In genomic region chr18:46627136-46627535, GRCh38 we compare ENCODE assay signal across 24 cellular contexts. TPM values are rescaled to one million over a fixed set of nuclear protein-coding genes. Genes with fewer than 3 reads are reported as not detected.
DNase-seq lines count a peak whose midpoint lies in the region; ATAC-seq and TF ChIP-seq lines count a peak whose summit lies in the region.
"Had no signal": no experiment of that assay in that cellular context is flagged by ENCODE, and none has a peak within 500 bp of the region (broad histone marks: within the 10 kb centered on the region; RNA-seq: fewer than 3 reads in every experiment).

No MANE protein-coding gene starts in this region.

- peaks cover 0 to 3% of the 10 kb centered on the region in 2 donors for H3K4me1 ChIP-seq in lung (ENCODE audit: control insufficient read depth in 2 of 2, insufficient read depth in 2 of 2, low read length in 2 of 2)
- H3K4me1 ChIP-seq: A549, BE2C had no signal

- H3K9me3 Mint-ChIP-seq in activated CD8-positive, alpha-beta T cell treated with anti-CD3 and anti-CD28 coated beads, Interleukin-2, amount 10 ng/mL, durations not matched to agents 7 days and 5 days (ENCODE audit: insufficient read depth): no peaks in the 10 kb centered on the region
- H3K9me3 Mint-ChIP-seq in activated CD8-positive, alpha-beta T cell treated with anti-CD3 and anti-CD28 coated beads for 36 hours: no peaks in the 10 kb centered on the region

- no peaks in the 10 kb centered on the region for H3K27me3 ChIP-seq in lung (ENCODE audit: control insufficient read depth, insufficient read depth)
- H3K27me3 ChIP-seq: BE2C, SJSA1 had no signal

- peaks cover 12% of the 10 kb centered on the region for H3K36me3 Mint-ChIP-seq in activated CD8-positive, alpha-beta T cell treated with anti-CD3 and anti-CD28 coated beads, Interleukin-2, amount 10 ng/mL, durations not matched to agents 7 days and 5 days (ENCODE audit: low read depth)
- H3K36me3 Mint-ChIP-seq in activated CD8-positive, alpha-beta T cell treated with anti-CD3 and anti-CD28 coated beads for 36 hours (ENCODE audit: low read depth): no peaks in the 10 kb centered on the region

- no peak for ATAC-seq in activated CD8-positive, alpha-beta T cell treated with anti-CD3 and anti-CD28 coated beads, Interleukin-2, amount 10 ng/mL, durations not matched to agents 7 days and 5 days
- no peak for ATAC-seq in activated CD8-positive, alpha-beta T cell treated with anti-CD3 and anti-CD28 coated beads for 36 hours
- ATAC-seq in lung (ENCODE audit: insufficient read depth, low FRiP score) (no peak), GM19467 (IDR thresholded peaks at IDR 0.05; ENCODE audit: unreplicated experiment) (no peak), HG02981 (IDR thresholded peaks at IDR 0.05; ENCODE audit: unreplicated experiment) (no peak)
- ATAC-seq: A549, GM12878, Right ventricle myocardium inferior had no signal

- CTCF ChIA-PET in activated CD8-positive, alpha-beta T cell treated with anti-CD3 and anti-CD28 coated beads, Interleukin-2, amount 10 ng/mL, durations not matched to agents 7 days and 5 days (lab: Charles Lee): interaction anchor here (0.9 to 1.4 kb wide), 3 partner anchors 10 to 479 kb away, joined by 3 to 4 read pairs (median 4); no protein-coding TSS in a partner anchor
- CTCF ChIA-PET in activated CD8-positive, alpha-beta T cell treated with anti-CD3 and anti-CD28 coated beads for 36 hours (lab: Charles Lee): interaction anchor here (1.0 kb wide), 1 partner anchor 30 kb away, joined by 3 read pairs; the partner anchor contains the start of gene LOXHD1

- peaks cover 60% of the 10 kb centered on the region for H3K4me1 Mint-ChIP-seq in activated CD8-positive, alpha-beta T cell treated with anti-CD3 and anti-CD28 coated beads, Interleukin-2, amount 10 ng/mL, durations not matched to agents 7 days and 5 days (ENCODE audit: low read depth)
- peaks cover 36% of the 10 kb centered on the region for H3K4me1 Mint-ChIP-seq in activated CD8-positive, alpha-beta T cell treated with anti-CD3 and anti-CD28 coated beads for 36 hours (ENCODE audit: low read depth)

- WGBS in lung, 2 donors: 62 to 76% methylated on average over 2 of the region's 2 CpGs

- H3K4me3 ChIP-seq in lung: no peak overlapping the region
- H3K4me3 ChIP-seq: A549, GM12878, GM23248, SJSA1 had no signal

- no peak for TF ChIP-seq CTCF in activated CD8-positive, alpha-beta T cell treated with anti-CD3 and anti-CD28 coated beads for 36 hours (IDR thresholded peaks at IDR 0.05)
- TF ChIP-seq CTCF in lung (IDR thresholded peaks at IDR 0.05; ENCODE audit: control extremely low read depth, extremely low read depth): no peak

- peak; percentile 13 for DNase-seq in activated CD8-positive, alpha-beta T cell treated with anti-CD3 and anti-CD28 coated beads, Interleukin-2, amount 10 ng/mL, durations not matched to agents 7 days and 5 days
- DNase-seq in activated CD8-positive, alpha-beta T cell treated with anti-CD3 and anti-CD28 coated beads for 36 hours: no peak
- DNase-seq in G401 (ENCODE audit: low spot score) (peak; percentile 72), NCI-H69 (lab: John Stamatoyannopoulos, UW) (peak; percentile 70), lung (ENCODE audit: low spot score) (peak; percentile 20), erythroblast (lab: John Stamatoyannopoulos, UW) (no peak)
- DNase-seq: BE2C, DMS79, GM23248, HCEC 1CT, IMR-90, MV-4-11, NCI-H1105 treated with DMSO at 0.1 percent for 48 hours, NCI-H187 treated with DMSO at 0.1 percent for 48 hours, NCI-H2107, NCI-H774 had no signal

- TF ChIP-seq POLR2A in erythroblast (IDR thresholded peaks at IDR 0.05; ENCODE audit: low read length): no peak

- H3K36me3 ChIP-seq in lung (ENCODE audit: control insufficient read depth in 2 of 2, insufficient read depth in 2 of 2, low read length in 2 of 2): no peaks in the 10 kb centered on the region
- H3K36me3 ChIP-seq: BE2C, SJSA1 had no signal

- no peaks in the 10 kb centered on the region for H3K9me3 ChIP-seq in lung (ENCODE audit: control insufficient read depth in 2 of 2, insufficient read depth in 1 of 2, low read length in 1 of 2)
- H3K9me3 ChIP-seq: A549, BE2C, SJSA1 had no signal

- intact Hi-C loops in activated CD8-positive, alpha-beta T cell treated with anti-CD3 and anti-CD28 coated beads for 36 hours (cut with micrococcal nuclease): no loop called here

- H3K27ac Mint-ChIP-seq in activated CD8-positive, alpha-beta T cell treated with anti-CD3 and anti-CD28 coated beads, Interleukin-2, amount 10 ng/mL, durations not matched to agents 7 days and 5 days: no peak overlapping the region
- H3K27ac Mint-ChIP-seq in activated CD8-positive, alpha-beta T cell treated with anti-CD3 and anti-CD28 coated beads for 36 hours: no peak overlapping the region

- POLR2A ChIA-PET in activated CD8-positive, alpha-beta T cell treated with anti-CD3 and anti-CD28 coated beads, Interleukin-2, amount 10 ng/mL, durations not matched to agents 7 days and 5 days (lab: Charles Lee): no interaction called here
- POLR2A ChIA-PET in activated CD8-positive, alpha-beta T cell treated with anti-CD3 and anti-CD28 coated beads for 36 hours (lab: Charles Lee): no interaction called here

- no peak overlapping the region for H3K27ac ChIP-seq in lung (ENCODE audit: low read depth in 1 of 2, low read length in 1 of 2)
- H3K27ac ChIP-seq: A549, GM23248, KMS-11, SJSA1 had no signal

- in situ Hi-C loops in G401 (cut with HindIII; ENCODE audit: low sequenced_read_pairs): no loop called here

- H3K4me3 Mint-ChIP-seq in activated CD8-positive, alpha-beta T cell treated with anti-CD3 and anti-CD28 coated beads, Interleukin-2, amount 10 ng/mL, durations not matched to agents 7 days and 5 days: no peak overlapping the region
- H3K4me3 Mint-ChIP-seq in activated CD8-positive, alpha-beta T cell treated with anti-CD3 and anti-CD28 coated beads for 36 hours: no peak overlapping the region

- peaks cover 2% of the 10 kb centered on the region for H3K27me3 Mint-ChIP-seq in activated CD8-positive, alpha-beta T cell treated with anti-CD3 and anti-CD28 coated beads, Interleukin-2, amount 10 ng/mL, durations not matched to agents 7 days and 5 days (ENCODE audit: low read depth)
- H3K27me3 Mint-ChIP-seq in activated CD8-positive, alpha-beta T cell treated with anti-CD3 and anti-CD28 coated beads for 36 hours: no peaks in the 10 kb centered on the region

RNA-seq across cellular contexts. Expression of gene LOXHD1, which starts 29.9 kb away (rescaled TPM):
- total RNA-seq in activated CD8-positive, alpha-beta T cell treated with anti-CD3 and anti-CD28 coated beads, Interleukin-2, amount 10 ng/mL, durations not matched to agents 7 days and 5 days: under 1 TPM; 0.47 to 0.63 TPM
- under 1 TPM; 0.11 to 0.45 TPM for total RNA-seq in activated CD8-positive, alpha-beta T cell treated with anti-CD3 and anti-CD28 coated beads for 36 hours
- not detected in 2 replicates for total RNA-seq in G401 (2014; rRNA removed; shearing (Covaris generic))
- total RNA-seq in lung: 1 to 10 TPM; 1.9 to 3.1 TPM
- under 1 TPM; 0.45 to 0.49 TPM for polyA plus RNA-seq in lung
- total RNA-seq: GM12878, GM23248, IMR-90, NCI-H460, SJSA1 had no signal
- polyA plus RNA-seq: A549, GM12878, GM23248, IMR-90 had no signal

Comparison
In these comparisons a context has a peak if more than half of its experiments do, and no peak if none do; other contexts are left out.
1. DNase-seq: peak in activated CD8-positive, alpha-beta T cell treated with anti-CD3 and anti-CD28 coated beads, Interleukin-2, amount 10 ng/mL, durations not matched to agents 7 days and 5 days (single experiment), G401 (single experiment), NCI-H69 (single experiment) and lung (single experiment); none in activated CD8-positive, alpha-beta T cell treated with anti-CD3 and anti-CD28 coated beads for 36 hours (single experiment) and erythroblast (0 of 2).